Comparison of ENCODE assay signal across 26 cellular contexts in the genomic region with DNA sequence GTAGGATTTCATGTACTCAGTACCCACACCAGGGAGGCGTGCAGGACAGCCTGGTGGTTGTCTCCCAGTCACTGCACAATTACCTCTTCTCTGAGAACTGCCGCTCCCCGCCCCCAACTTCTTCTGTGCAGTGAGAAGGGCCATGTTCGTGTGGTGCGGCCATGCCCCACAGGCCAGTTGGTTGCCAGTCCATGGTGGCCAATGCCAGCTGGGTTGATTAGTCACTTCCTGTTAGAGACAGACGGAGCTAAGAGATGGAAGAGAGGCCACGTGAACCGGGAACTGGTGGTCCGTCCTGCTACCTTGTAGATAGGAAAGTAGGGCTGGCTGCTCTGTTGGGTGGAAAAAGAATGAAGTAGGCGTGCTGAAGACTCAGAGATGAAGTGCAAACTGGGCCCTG.
"Had no signal": no experiment of that assay in that cellular context is flagged by ENCODE, and none has a peak within 500 bp of the region (broad histone marks: within the 10 kb centered on the region; RNA-seq: fewer than 3 reads in every experiment).

No MANE protein-coding gene starts in this region.

- ATAC-seq: activated CD4-positive, CD25-positive, alpha-beta regulatory T cell treated with anti-CD3 and anti-CD28 coated beads, Interleukin-2, amount 50 U/mL, for 24 hours; activated CD8-positive, alpha-beta T cell treated with anti-CD3 and anti-CD28 coated beads for 36 hours; activated T-cell treated with anti-CD3 and anti-CD28 coated beads, Interleukin-2, amount 50 U/mL, for 72 hours; Panc1; T-helper 17 cell had no signal

- DNase-seq: activated CD4-positive, alpha-beta T cell treated with anti-CD3 and anti-CD28 coated beads for 4 hours; activated CD8-positive, alpha-beta memory T cell treated with anti-CD3 and anti-CD28 coated beads, Interleukin-2, amount 50 U/mL, for 4 hours; activated CD8-positive, alpha-beta T cell treated with anti-CD3 and anti-CD28 coated beads for 36 hours; activated gamma-delta T cell treated with Interleukin-2 at 50 U/mL for 16 hours; activated naive CD4-positive, alpha-beta T cell treated with anti-CD3 and anti-CD28 coated beads, Interleukin-2, amount 10 ng/mL, durations not matched to agents 7 days and 5 days; activated naive CD8-positive, alpha-beta T cell treated with anti-CD3 and anti-CD28 coated beads for 36 hours; activated T-cell treated with anti-CD3 and anti-CD28 coated beads, Interleukin-2, amount 50 U/mL, for 72 hours; brain microvascular endothelial cell; cerebellar nuclear complex; Kasumi-1; NCI-H1092 treated with DMSO at 0.1 percent for 48 hours; NCI-H1417 treated with DMSO at 0.1 percent for 48 hours; NCI-H2029; NCI-H2107; NCI-H345; NCI-H510A; NCI-H526 treated with DMSO at 0.1 percent for 48 hours; NCI-H82; OCI-M1; SIG-M5; T-helper 17 cell; T-helper 9 cell had no signal

- H3K27ac ChIP-seq: brain microvascular endothelial cell, cardiac muscle cell, RWPE1 had no signal

- H3K36me3 ChIP-seq: brain microvascular endothelial cell, cardiac muscle cell had no signal

- H3K27me3 ChIP-seq: brain microvascular endothelial cell, cardiac muscle cell had no signal

- H3K4me3 ChIP-seq: cardiac muscle cell had no signal
